In genomic region chr9:14866200-14866749, GRCh38 we compare ENCODE assay signal across 20 cellular contexts. TPM values are rescaled to one million over a fixed set of nuclear protein-coding genes. Genes with fewer than 3 reads are reported as not detected.
DNase-seq lines count a peak whose midpoint lies in the region; TF ChIP-seq lines count a peak whose summit lies in the region.
"Had no signal": no experiment of that assay in that cellular context is flagged by ENCODE, and none has a peak within 500 bp of the region (broad histone marks: within the 10 kb centered on the region; RNA-seq: fewer than 3 reads in every experiment).

No MANE protein-coding gene starts in this region.

- in situ Hi-C loops in transverse colon (cut with MboI; ENCODE audit: low pct_ligation_motif_present in 1 of 4, low pct_unique_long_range_greater_than_20kb in 1 of 4, low sequenced_read_pairs in 3 of 4): no loop called here

- no peak for TF ChIP-seq EP300 in transverse colon (IDR thresholded peaks at IDR 0.05; ENCODE audit: low read depth)

- WGBS in transverse colon (ENCODE audit: low coverage in 1 of 2), 2 donors: 64 to 84% methylated on average over 2 of the region's 2 CpGs

- H3K9me3 ChIP-seq in SK-N-MC (ENCODE audit: low read depth, low read length): no peaks in the 10 kb centered on the region
- no peaks in the 10 kb centered on the region for H3K9me3 ChIP-seq in transverse colon
- H3K9me3 ChIP-seq in tibial artery: no peaks in the 10 kb centered on the region
- H3K9me3 ChIP-seq: BLaER1, SJCRH30 had no signal

- no peak for TF ChIP-seq POLR2A in transverse colon (IDR thresholded peaks at IDR 0.05)

- DNase-seq in NCI-H2227 treated with DMSO at 0.1 percent for 48 hours (lab: John Stamatoyannopoulos, UW) (peak; percentile 22), NCI-H2227 (lab: John Stamatoyannopoulos, UW; ENCODE audit: unreplicated experiment) (no peak), SK-N-MC (ENCODE audit: low read depth, low spot score) (no peak), transverse colon (no peak), middle frontal gyrus (ENCODE audit: extremely low spot score, low spot score) (no peak), tibial artery (no peak), SW480 (ENCODE audit: low spot score) (no peak)
- DNase-seq: CD4-positive, CD25-positive, alpha-beta regulatory T cell; NCI-H1092; NCI-H1417 treated with DMSO at 0.1 percent for 48 hours; NCI-H1694 treated with DMSO at 0.1 percent for 48 hours; NCI-H2081 treated with DMSO at 0.1 percent for 48 hours; NCI-H526 treated with DMSO at 0.1 percent for 48 hours; NK-92 treated with Interleukin-12 subunit alpha and Interleukin-12 subunit beta, amount 100 ng/mL, for 24 hours; PC-3 had no signal

- H3K4me1 Mint-ChIP-seq in nephron: peaks cover 41% of the 10 kb centered on the region
- H3K4me1 Mint-ChIP-seq: CD4-positive, CD25-positive, alpha-beta regulatory T cell had no signal

- H3K27me3 ChIP-seq in transverse colon (no peaks in the 10 kb centered on the region), tibial artery (no peaks in the 10 kb centered on the region)
- H3K27me3 ChIP-seq: BLaER1, SJCRH30 had no signal

- no peaks in the 10 kb centered on the region for H3K9me3 Mint-ChIP-seq in nephron

- H3K4me3 Mint-ChIP-seq in nephron: no peak overlapping the region
- H3K4me3 Mint-ChIP-seq: CD4-positive, CD25-positive, alpha-beta regulatory T cell had no signal

- H3K4me1 ChIP-seq in transverse colon (peaks cover 0 to 9% (median 0%) of the 10 kb centered on the region in 4 donors), tibial artery (peaks cover 0 to 13% (median 0%) of the 10 kb centered on the region in 4 donors)
- H3K4me1 ChIP-seq: BLaER1 had no signal

- TF ChIP-seq CTCF in nephron (IDR thresholded peaks at IDR 0.05; ENCODE audit: unreplicated experiment in 3 of 3) (no peak), transverse colon (IDR thresholded peaks at IDR 0.05) (no peak), tibial artery (IDR thresholded peaks at IDR 0.05) (no peak)

- H3K36me3 ChIP-seq in SK-N-MC (ENCODE audit: insufficient read depth, low read length) (peaks cover 14% of the 10 kb centered on the region), transverse colon (no peaks in the 10 kb centered on the region), tibial artery (no peaks in the 10 kb centered on the region)
- H3K36me3 ChIP-seq: BLaER1, SJCRH30 had no signal

- H3K27ac Mint-ChIP-seq in nephron: peak overlapping the region; percentile 59 to 77 (median 69)
- H3K27ac Mint-ChIP-seq: CD4-positive, CD25-positive, alpha-beta regulatory T cell had no signal

- peak overlapping the region; percentile 40 for H3K9ac ChIP-seq in SK-N-MC (ENCODE audit: insufficient read length)
- H3K9ac ChIP-seq: BLaER1 had no signal

- H3K27me3 Mint-ChIP-seq in nephron (ENCODE audit: low read depth): no peaks in the 10 kb centered on the region
- H3K27me3 Mint-ChIP-seq: CD4-positive, CD25-positive, alpha-beta regulatory T cell had no signal

- H3K36me3 Mint-ChIP-seq in nephron (ENCODE audit: low read depth): peaks cover 43% of the 10 kb centered on the region
- H3K36me3 Mint-ChIP-seq: CD4-positive, CD25-positive, alpha-beta regulatory T cell had no signal

- H3K4me3 ChIP-seq in SK-N-MC (peak overlapping the region; percentile 48; the same call in 1 of the 2 replicates), transverse colon (no peak overlapping the region), tibial artery (no peak overlapping the region)
- H3K4me3 ChIP-seq: BLaER1, SJCRH30 had no signal

- intact Hi-C loops in transverse colon (cut with DNase I; ENCODE audit: low total_unique reads) (no loop called here), tibial artery (cut with DNase I; ENCODE audit: low total_unique reads) (no loop called here)

- peak overlapping the region; percentile 86 for H3K27ac ChIP-seq in SK-N-MC
- H3K27ac ChIP-seq in transverse colon: peak overlapping the region in 3 of 4 donors; percentile 60 to 75 (median 73)
- no peak overlapping the region for H3K27ac ChIP-seq in tibial artery
- H3K27ac ChIP-seq: BLaER1, HL-60 had no signal

RNA-seq across cellular contexts. Expression of gene FREM1, which starts 44.0 kb away (rescaled TPM):
- total RNA-seq in transverse colon: 10 to 100 TPM in 1 of 4 donors, 1 to 10 TPM in 3; 2.2 to 12.7 (median 5.7) TPM
- total RNA-seq: NCI-H460 had no signal

Comparison
In these comparisons a context has a peak if more than half of its experiments do, and no peak if none do; other contexts are left out.
1. H3K27ac ChIP-seq: peak in SK-N-MC (single experiment) and transverse colon (3 of 4); none in tibial artery (0 of 2).